21 cellular contexts compared by ENCODE assay signal in the genomic region with DNA sequence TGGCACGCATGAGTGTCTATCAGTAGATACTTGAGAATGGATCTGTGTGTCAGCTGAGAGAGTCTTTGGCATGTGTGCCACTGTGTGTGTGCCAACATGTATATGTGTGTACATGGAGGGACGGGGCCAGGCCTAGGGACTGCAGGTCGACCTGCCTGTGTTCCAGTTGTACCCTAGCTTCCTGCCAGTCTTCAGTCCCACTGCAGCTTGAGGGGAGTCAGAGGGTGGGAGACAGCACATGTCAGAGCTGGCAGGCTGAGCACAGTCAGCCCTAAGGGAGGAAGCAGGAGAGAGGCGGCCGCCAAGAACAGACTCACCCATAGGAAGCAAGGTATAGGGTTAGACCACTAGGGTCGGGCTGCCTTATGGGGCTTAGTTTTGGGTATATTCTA. TPM values are rescaled to one million over a fixed set of nuclear protein-coding genes. Genes with fewer than 3 reads are reported as not detected.
DNase-seq lines count a peak whose midpoint lies in the region; ATAC-seq, FAIRE-seq and TF ChIP-seq lines count a peak whose summit lies in the region.
"Had no signal": no experiment of that assay in that cellular context is flagged by ENCODE, and none has a peak within 500 bp of the region (broad histone marks: within the 10 kb centered on the region; RNA-seq: fewer than 3 reads in every experiment).

No MANE protein-coding gene starts in this region.

- H3K27me3 ChIP-seq in CD4-positive, alpha-beta T cell (ENCODE audit: control insufficient read depth, insufficient read depth, low read length), result no peaks in the 10 kb centered on the region
- H3K27me3 ChIP-seq in keratinocyte (ENCODE audit: control insufficient read depth, extremely low read depth, insufficient read depth, low read length), result no peaks in the 10 kb centered on the region
- H3K27me3 ChIP-seq in lower lobe of right lung (ENCODE audit: low read depth), result no peaks in the 10 kb centered on the region

- H3K4me1 ChIP-seq in keratinocyte (ENCODE audit: control insufficient read depth, extremely low read depth, insufficient read depth, low read length) (peaks cover 17% of the 10 kb centered on the region), lower lobe of right lung (peaks cover 70% of the 10 kb centered on the region)
- H3K4me1 ChIP-seq: gastrocnemius medialis had no signal

- ATAC-seq in CD4-positive, alpha-beta T cell (ENCODE audit: poor library complexity), result no peak
- ATAC-seq in stimulated activated naive B cell treated with anti-CD40 and anti-IgM and Interleukin-4, amounts not matched to agents 10 μg/mL and 1 μg/mL and 100 μg/mL, for 72 hours (replicated peaks), result no peak
- ATAC-seq in GM18909 (IDR thresholded peaks at IDR 0.05; ENCODE audit: poor library complexity, unreplicated experiment) (no peak), lower lobe of right lung (no peak)
- ATAC-seq: gastrocnemius medialis had no signal

- H3K36me3 Mint-ChIP-seq in CD4-positive, alpha-beta T cell (ENCODE audit: low read depth), result no peaks in the 10 kb centered on the region
- peaks cover 27 to 60% of the 10 kb centered on the region in 2 donors for H3K36me3 Mint-ChIP-seq in stimulated activated naive B cell treated with anti-CD40 and anti-IgM and Interleukin-4, amounts not matched to agents 10 μg/mL and 1 μg/mL and 100 μg/mL, for 72 hours

- H3K9me3 Mint-ChIP-seq in CD4-positive, alpha-beta T cell, result no peaks in the 10 kb centered on the region
- no peaks in the 10 kb centered on the region for H3K9me3 Mint-ChIP-seq in stimulated activated naive B cell treated with anti-CD40 and anti-IgM and Interleukin-4, amounts not matched to agents 10 μg/mL and 1 μg/mL and 100 μg/mL, for 72 hours
- H3K9me3 Mint-ChIP-seq: activated CD8-positive, alpha-beta T cell treated with anti-CD3 and anti-CD28 coated beads for 36 hours; activated naive CD8-positive, alpha-beta T cell treated with anti-CD3 and anti-CD28 coated beads, Interleukin-2, amount 50 U/mL, for 24 hours had no signal

- CTCF ChIA-PET in CD4-positive, alpha-beta T cell (lab: Charles Lee), result interaction anchor here (0.9 to 1.5 kb wide), 4 partner anchors 11 to 16 kb away, joined by 3 to 4 read pairs (median 3); no protein-coding TSS in a partner anchor
- CTCF ChIA-PET in RWPE1 (lab: Yijun Ruan, JAX), result interaction anchor here (0.9 to 1.7 kb wide), 2 partner anchors 11 to 19 kb away, joined by 4 read pairs; no protein-coding TSS in a partner anchor

- peaks cover 21% of the 10 kb centered on the region for H3K27me3 Mint-ChIP-seq in CD4-positive, alpha-beta T cell
- H3K27me3 Mint-ChIP-seq in stimulated activated naive B cell treated with anti-CD40 and anti-IgM and Interleukin-4, amounts not matched to agents 10 μg/mL and 1 μg/mL and 100 μg/mL, for 72 hours, result no peaks in the 10 kb centered on the region

- no peak overlapping the region for H3K9ac ChIP-seq in keratinocyte (ENCODE audit: control insufficient read depth, extremely low read depth, insufficient read depth, low read length)

- intact Hi-C loops in CD4-positive, alpha-beta T cell (cut with DNase I, micrococcal nuclease), result no loop called here
- intact Hi-C loops in lower lobe of right lung (cut with DNase I), result no loop called here

- DNase-seq in CD4-positive, alpha-beta T cell, result no peak
- DNase-seq in RWPE1 (ENCODE audit: low spot score) (no peak), keratinocyte (ENCODE audit: low read depth, low spot score) (no peak), NAMALWA (ENCODE audit: low spot score) (no peak), CD1c-positive myeloid dendritic cell (ENCODE audit: extremely low spot score) (no peak), lower lobe of right lung (no peak)
- DNase-seq in stimulated activated naive B cell treated with anti-CD40 and anti-IgM and Interleukin-4, amounts not matched to agents 10 μg/mL and 1 μg/mL and 100 μg/mL, for 72 hours, result no peak
- DNase-seq: AML-193, DND-41, gastrocnemius medialis, midbrain, NCI-H146, NCI-H510A treated with DMSO at 0.1 percent for 48 hours had no signal

- H3K4me3 ChIP-seq in keratinocyte (ENCODE audit: control insufficient read depth in 2 of 3, extremely low read depth in 1 of 3, insufficient read depth in 2 of 3, low read depth in 1 of 3, low read length in 3 of 3) (no peak overlapping the region), lower lobe of right lung (no peak overlapping the region)
- H3K4me3 ChIP-seq: gastrocnemius medialis, prostate gland, SK-N-MC had no signal

- H3K27ac ChIP-seq in CD4-positive, alpha-beta T cell (ENCODE audit: low read depth, low read length), result no peak overlapping the region
- H3K27ac ChIP-seq in RWPE1 (peak overlapping the region; percentile 66), keratinocyte (ENCODE audit: control insufficient read depth, insufficient read depth, low read length) (no peak overlapping the region), lower lobe of right lung (no peak overlapping the region)
- H3K27ac ChIP-seq: gastrocnemius medialis, SK-N-MC had no signal

- no peak overlapping the region for H3K4me2 ChIP-seq in keratinocyte (ENCODE audit: control insufficient read depth, extremely low read depth, insufficient read depth, low read depth, low read length)

- no peak overlapping the region for H2AFZ ChIP-seq in keratinocyte (ENCODE audit: control insufficient read depth, low read length)

- peaks cover 75% of the 10 kb centered on the region for H3K4me1 Mint-ChIP-seq in CD4-positive, alpha-beta T cell (ENCODE audit: low read depth)
- H3K4me1 Mint-ChIP-seq in stimulated activated naive B cell treated with anti-CD40 and anti-IgM and Interleukin-4, amounts not matched to agents 10 μg/mL and 1 μg/mL and 100 μg/mL, for 72 hours, result peaks cover 73 to 91% of the 10 kb centered on the region in 2 donors

- POLR2A ChIA-PET in CD4-positive, alpha-beta T cell (lab: Charles Lee), result interaction anchor here (0.8 to 8.2 kb wide), 2 partner anchors 8 to 15 kb away, joined by 3 to 81 read pairs; partner anchors contain the start of gene POLD4
- POLR2A ChIA-PET in RWPE1 (lab: Yijun Ruan, JAX; ENCODE audit: low non-redundant PET), result no interaction called here

- no peak for TF ChIP-seq CTCF in CD4-positive, alpha-beta T cell (IDR thresholded peaks at IDR 0.05)
- TF ChIP-seq CTCF in RWPE1 (conservative IDR thresholded peaks at IDR 0.05; ENCODE audit: low read depth) (no peak), keratinocyte (optimal IDR thresholded peaks at IDR 0.05 in 1 of 3, IDR thresholded peaks at IDR 0.05 in 1 of 3, conservative IDR thresholded peaks at IDR 0.05 in 1 of 3; ENCODE audit: extremely low read depth in 1 of 3, insufficient read depth in 2 of 3, low read length in 3 of 3) (no peak), lower lobe of right lung (IDR thresholded peaks at IDR 0.05) (no peak)

- no peaks in the 10 kb centered on the region for H3K9me3 ChIP-seq in CD4-positive, alpha-beta T cell (ENCODE audit: control insufficient read depth, low read length)
- H3K9me3 ChIP-seq in keratinocyte (ENCODE audit: control insufficient read depth, low read depth, low read length) (no peaks in the 10 kb centered on the region), lower lobe of right lung (no peaks in the 10 kb centered on the region)
- H3K9me3 ChIP-seq: gastrocnemius medialis, prostate gland had no signal

- H3K27ac Mint-ChIP-seq in CD4-positive, alpha-beta T cell, result peak overlapping the region; percentile 4
- peak overlapping the region; percentile 27 for H3K27ac Mint-ChIP-seq in stimulated activated naive B cell treated with anti-CD40 and anti-IgM and Interleukin-4, amounts not matched to agents 10 μg/mL and 1 μg/mL and 100 μg/mL, for 72 hours
- H3K27ac Mint-ChIP-seq: activated CD8-positive, alpha-beta T cell treated with anti-CD3 and anti-CD28 coated beads for 36 hours had no signal

- H3K4me3 Mint-ChIP-seq in CD4-positive, alpha-beta T cell, result no peak overlapping the region
- H3K4me3 Mint-ChIP-seq in stimulated activated naive B cell treated with anti-CD40 and anti-IgM and Interleukin-4, amounts not matched to agents 10 μg/mL and 1 μg/mL and 100 μg/mL, for 72 hours, result peak overlapping the region; percentile 18 to 39
- H3K4me3 Mint-ChIP-seq: activated CD8-positive, alpha-beta T cell treated with anti-CD3 and anti-CD28 coated beads for 36 hours; activated naive CD8-positive, alpha-beta T cell treated with anti-CD3 and anti-CD28 coated beads, Interleukin-2, amount 50 U/mL, for 24 hours had no signal

- FAIRE-seq in keratinocyte (lab: Jason Lieb, UNC), result peak; percentile 51
- FAIRE-seq: endometrium, H54 had no signal

- peaks cover 4 to 6% of the 10 kb centered on the region in 2 experiments for H3K36me3 ChIP-seq in keratinocyte (ENCODE audit: control insufficient read depth in 2 of 2, extremely low read depth in 1 of 2, insufficient read depth in 2 of 2, low read length in 2 of 2)
- H3K36me3 ChIP-seq in lower lobe of right lung, result peaks cover 12% of the 10 kb centered on the region
- H3K36me3 ChIP-seq: gastrocnemius medialis, prostate gland had no signal

- peaks cover 5% of the 10 kb centered on the region for H4K20me1 ChIP-seq in keratinocyte (ENCODE audit: control insufficient read depth, extremely low read depth, insufficient read depth, low read length)

- H3K79me2 ChIP-seq in keratinocyte (ENCODE audit: control insufficient read depth, insufficient read depth, low read length), result no peaks in the 10 kb centered on the region

- H3K9me1 ChIP-seq in keratinocyte (ENCODE audit: control insufficient read depth, extremely low read depth, insufficient read depth, low read length), result no peaks in the 10 kb centered on the region

- dilution Hi-C loops in keratinocyte (cut with MboI; ENCODE audit: extremely low pct_ligation_motif_present, low sequenced_read_pairs), result no loop called here

RNA-seq across cellular contexts. Expression of gene CLCF1, which starts 5.6 kb away (rescaled TPM):
- total RNA-seq in CD4-positive, alpha-beta T cell, result 1 to 10 TPM; 6.0 to 6.9 TPM
- polyA plus RNA-seq in keratinocyte, result 2.2 to 4.9 TPM (median 2.7 TPM) in 3 replicates
- polyA plus RNA-seq in keratinocyte (2011; ENCODE audit: low read depth), result 0.32 TPM
- 2.5 and 2.6 TPM in 2 replicates for polyA plus RNA-seq in keratinocyte (2011; cell fraction: cytosol; rRNA removed)
- polyA plus RNA-seq in keratinocyte (2011; cell fraction: nucleus; rRNA removed), result 9.3 and 10.6 TPM in 2 replicates
- 2.0 and 2.9 TPM in 2 replicates for polyA plus RNA-seq in keratinocyte (2012; ENCODE audit: low replicate concordance)
- polyA minus RNA-seq in keratinocyte, result 2.9 to 3.3 TPM (median 3.1 TPM) in 3 replicates
- polyA minus RNA-seq in keratinocyte (2011; cell fraction: cytosol; rRNA and poly(A)+ RNA removed), result 5.0 TPM
- polyA minus RNA-seq in keratinocyte (2011; cell fraction: nucleus; rRNA and poly(A)+ RNA removed), result 2.3 and 2.4 TPM in 2 replicates
- 3.7 TPM for total RNA-seq in lower lobe of right lung
- total RNA-seq: temporal lobe had no signal

RNA-seq across cellular contexts. Expression of gene POLD4, which starts 14.5 kb away (rescaled TPM):
- total RNA-seq in CD4-positive, alpha-beta T cell, result 10 to 100 TPM; 31.7 to 39.5 TPM
- 35.7 to 60.9 TPM (median 43.3 TPM) in 3 replicates for polyA plus RNA-seq in keratinocyte
- 6.0 TPM for polyA plus RNA-seq in keratinocyte (2011; ENCODE audit: low read depth)
- 46.0 and 102 TPM in 2 replicates for polyA plus RNA-seq in keratinocyte (2011; cell fraction: cytosol; rRNA removed)
- 62.8 and 80.0 TPM in 2 replicates for polyA plus RNA-seq in keratinocyte (2011; cell fraction: nucleus; rRNA removed)
- 71.4 and 79.2 TPM in 2 replicates for polyA plus RNA-seq in keratinocyte (2012; ENCODE audit: low replicate concordance)
- polyA minus RNA-seq in keratinocyte, result 8.5 to 13.1 TPM (median 9.6 TPM) in 3 replicates
- 37.6 TPM for polyA minus RNA-seq in keratinocyte (2011; cell fraction: cytosol; rRNA and poly(A)+ RNA removed)
- polyA minus RNA-seq in keratinocyte (2011; cell fraction: nucleus; rRNA and poly(A)+ RNA removed), result 15.4 and 16.5 TPM in 2 replicates
- 86.6 TPM for total RNA-seq in lower lobe of right lung

RNA-seq across cellular contexts. Expression of gene RAD9A, which starts 24.0 kb away (rescaled TPM):
- 10 to 100 TPM; 19.3 to 20.3 TPM for total RNA-seq in CD4-positive, alpha-beta T cell
- polyA plus RNA-seq in keratinocyte, result 5.7 to 8.5 TPM (median 8.0 TPM) in 3 replicates
- 3.6 TPM for polyA plus RNA-seq in keratinocyte (2011; ENCODE audit: low read depth)
- 3.2 and 5.2 TPM in 2 replicates for polyA plus RNA-seq in keratinocyte (2011; cell fraction: cytosol; rRNA removed)
- polyA plus RNA-seq in keratinocyte (2011; cell fraction: nucleus; rRNA removed), result 19.1 and 25.4 TPM in 2 replicates
- polyA plus RNA-seq in keratinocyte (2012; ENCODE audit: low replicate concordance), result 7.3 and 15.1 TPM in 2 replicates
- 2.9 to 5.4 TPM (median 4.6 TPM) in 3 replicates for polyA minus RNA-seq in keratinocyte
- polyA minus RNA-seq in keratinocyte (2011; cell fraction: cytosol; rRNA and poly(A)+ RNA removed), result 9.2 TPM
- 6.5 and 8.2 TPM in 2 replicates for polyA minus RNA-seq in keratinocyte (2011; cell fraction: nucleus; rRNA and poly(A)+ RNA removed)
- total RNA-seq in lower lobe of right lung, result 28.9 TPM

RNA-seq across cellular contexts. Expression of gene PPP1CA, which starts 33.8 kb away (rescaled TPM):
- total RNA-seq in CD4-positive, alpha-beta T cell, result 10 to 100 TPM; 42.0 to 45.5 TPM
- polyA plus RNA-seq in keratinocyte, result 122 to 235 TPM (median 129 TPM) in 3 replicates
- 74.6 TPM for polyA plus RNA-seq in keratinocyte (2011; ENCODE audit: low read depth)
- 94.3 and 169 TPM in 2 replicates for polyA plus RNA-seq in keratinocyte (2011; cell fraction: cytosol; rRNA removed)
- polyA plus RNA-seq in keratinocyte (2011; cell fraction: nucleus; rRNA removed), result 65.5 and 68.2 TPM in 2 replicates
- 94.0 and 183 TPM in 2 replicates for polyA plus RNA-seq in keratinocyte (2012; ENCODE audit: low replicate concordance)
- polyA minus RNA-seq in keratinocyte, result 120 to 247 TPM (median 124 TPM) in 3 replicates
- polyA minus RNA-seq in keratinocyte (2011; cell fraction: cytosol; rRNA and poly(A)+ RNA removed), result 118 TPM
- polyA minus RNA-seq in keratinocyte (2011; cell fraction: nucleus; rRNA and poly(A)+ RNA removed), result 28.2 and 28.8 TPM in 2 replicates
- 144 TPM for total RNA-seq in lower lobe of right lung

RNA-seq across cellular contexts. Expression of gene TBC1D10C, which starts 36.1 kb away (rescaled TPM):
- 100 to 1,000 TPM; 205 to 212 TPM for total RNA-seq in CD4-positive, alpha-beta T cell
- polyA plus RNA-seq in keratinocyte, result not detected in 3 replicates
- not detected for polyA plus RNA-seq in keratinocyte (2011; ENCODE audit: low read depth)
- not detected in 2 replicates for polyA plus RNA-seq in keratinocyte (2011; cell fraction: cytosol; rRNA removed)
- polyA plus RNA-seq in keratinocyte (2011; cell fraction: nucleus; rRNA removed), result not detected in 2 replicates
- polyA plus RNA-seq in keratinocyte (2012; ENCODE audit: low replicate concordance), result 0.06 TPM in 1 of 2 replicates, not detected in the other
- not detected in 3 replicates for polyA minus RNA-seq in keratinocyte
- not detected for polyA minus RNA-seq in keratinocyte (2011; cell fraction: cytosol; rRNA and poly(A)+ RNA removed)
- polyA minus RNA-seq in keratinocyte (2011; cell fraction: nucleus; rRNA and poly(A)+ RNA removed), result not detected in 2 replicates
- total RNA-seq in lower lobe of right lung, result 45.3 TPM
